8 cellular contexts compared by ENCODE assay signal in genomic region chr1:9689011-9689706, GRCh38. TPM values are rescaled to one million over a fixed set of nuclear protein-coding genes. Genes with fewer than 3 reads are reported as not detected.
A peak's percentile ranks its signal among the peaks of the same experiment; 100 is the strongest.
DNase-seq lines count a peak whose midpoint lies in the region; ATAC-seq, FAIRE-seq and TF ChIP-seq lines count a peak whose summit lies in the region.

No MANE protein-coding gene starts in this region.

- in situ Hi-C loops in transverse colon (cut with MboI; ENCODE audit: low pct_ligation_motif_present in 1 of 4, low pct_unique_long_range_greater_than_20kb in 1 of 4, low sequenced_read_pairs in 3 of 4), result no loop called here

- H3K79me1 ChIP-seq in trophoblast cell (ENCODE audit: low read length), result peaks cover 2% of the 10 kb centered on the region

- peak overlapping the region; percentile 69 for H3K4me2 ChIP-seq in trophoblast cell (ENCODE audit: low read length)

- peak; percentile 77 for FAIRE-seq in HTR-8/SVneo (lab: Jason Lieb, UNC)

- H3K9me3 ChIP-seq in SK-N-MC (ENCODE audit: low read depth, low read length) (no peaks in the 10 kb centered on the region), cardiac muscle cell (ENCODE audit: low read depth) (no peaks in the 10 kb centered on the region), trophoblast cell (ENCODE audit: insufficient read depth, low read depth, low read length) (peaks cover 1% of the 10 kb centered on the region), transverse colon (no peaks in the 10 kb centered on the region)

- peak overlapping the region; percentile 77 for H3K4me3 ChIP-seq in SK-N-MC
- H3K4me3 ChIP-seq in cardiac muscle cell, result peak overlapping the region; percentile 51
- peak overlapping the region; percentile 71 for H3K4me3 ChIP-seq in trophoblast cell (ENCODE audit: low read depth, low read length)
- peak overlapping the region; percentile 59 to 86 (median 72) for H3K4me3 ChIP-seq in transverse colon

- peak overlapping the region; percentile 70 for H3K9ac ChIP-seq in SK-N-MC (ENCODE audit: insufficient read length)
- no peak overlapping the region for H3K9ac ChIP-seq in trophoblast cell (ENCODE audit: low read length)

- H3K36me3 ChIP-seq in SK-N-MC (ENCODE audit: insufficient read depth, low read length) (no peaks in the 10 kb centered on the region), cardiac muscle cell (no peaks in the 10 kb centered on the region), trophoblast cell (ENCODE audit: control insufficient read depth in 1 of 2, insufficient read depth in 2 of 2, low read length in 2 of 2) (no peaks in the 10 kb centered on the region), transverse colon (no peaks in the 10 kb centered on the region)

- peaks cover 0 to 3% (median 0%) of the 10 kb centered on the region in 3 donors for H3K27me3 Mint-ChIP-seq in CD14-positive monocyte (ENCODE audit: low read depth in 3 of 3)
- no peaks in the 10 kb centered on the region for H3K27me3 Mint-ChIP-seq in activated naive CD8-positive, alpha-beta T cell

- peaks cover 2% of the 10 kb centered on the region for H3K79me2 ChIP-seq in trophoblast cell (ENCODE audit: control insufficient read depth, insufficient read depth, low read length, poor library complexity)

- H3K14ac ChIP-seq in trophoblast cell (ENCODE audit: low read length), result peak overlapping the region; percentile 34

- no peak overlapping the region for H2BK120ac ChIP-seq in trophoblast cell (ENCODE audit: insufficient read depth, low read length, poor library complexity)

- peaks cover 72% of the 10 kb centered on the region for H3K4me1 Mint-ChIP-seq in CD14-positive monocyte
- H3K4me1 Mint-ChIP-seq in activated naive CD8-positive, alpha-beta T cell (ENCODE audit: low read depth), result peaks cover 73% of the 10 kb centered on the region

- intact Hi-C loops in CD14-positive monocyte (cut with micrococcal nuclease) (loop anchor here (5.0 to 10.0 kb wide), 3 partner anchors 37 to 216 kb away; partner anchors contain the start of gene PIK3CD (in 2 of the 2)), transverse colon (cut with DNase I; ENCODE audit: low total_unique reads) (no loop called here)

- no peak overlapping the region for H4K12ac ChIP-seq in trophoblast cell (ENCODE audit: low read depth, low read length)

- no CpG with 5 or more reads among the region's 72 CpGs for WGBS in trophoblast cell (ENCODE audit: extremely low coverage, insufficient coverage, insufficient read length)
- WGBS in transverse colon (ENCODE audit: low coverage in 1 of 2), 2 donors, result 2% methylated on average over 31 of the region's 72 CpGs; no CpG with 5 or more reads in 1 of the 2 donors

- no peak overlapping the region for H4K8ac ChIP-seq in trophoblast cell (ENCODE audit: low read depth, low read length)

- DNase-seq in CD14-positive monocyte (ENCODE audit: low spot score) (peak; percentile 78), HTR-8/SVneo (ENCODE audit: insufficient read length, low spot score) (peak; percentile 71), SK-N-MC (ENCODE audit: low read depth, low spot score) (no peak), cardiac muscle cell (ENCODE audit: low read depth in 1 of 2, low spot score in 1 of 2) (peak; percentile 81 to 91), trophoblast cell (peak; percentile 70 to 77), transverse colon (peak; percentile 90)

- no peak overlapping the region for H3K4ac ChIP-seq in trophoblast cell (ENCODE audit: low read depth, low read length)

- H3K36me3 Mint-ChIP-seq in CD14-positive monocyte, result peaks cover 26 to 39% of the 10 kb centered on the region in 2 donors
- peaks cover 7% of the 10 kb centered on the region for H3K36me3 Mint-ChIP-seq in activated naive CD8-positive, alpha-beta T cell

- no peak overlapping the region for H4K91ac ChIP-seq in trophoblast cell (ENCODE audit: low read depth, low read length)

- H3K27ac ChIP-seq in SK-N-MC (no peak overlapping the region), cardiac muscle cell (no peak overlapping the region), trophoblast cell (ENCODE audit: low read depth, low read length) (no peak overlapping the region), transverse colon (peak overlapping the region; percentile 54 to 63 (median 62))

- H3K4me1 ChIP-seq in cardiac muscle cell (ENCODE audit: low read depth) (no peaks in the 10 kb centered on the region), trophoblast cell (ENCODE audit: control insufficient read depth in 1 of 2, insufficient read depth in 2 of 2, low read length in 2 of 2) (peaks cover 16 to 17% of the 10 kb centered on the region in 2 experiments), transverse colon (peaks cover 9 to 42% (median 35%) of the 10 kb centered on the region in 4 donors)

- TF ChIP-seq CTCF in CD14-positive monocyte (IDR thresholded peaks at IDR 0.05) (no peak), cardiac muscle cell (IDR thresholded peaks at IDR 0.05; ENCODE audit: low read depth, low read length) (no peak), transverse colon (IDR thresholded peaks at IDR 0.05) (no peak)

- TF ChIP-seq EP300 in transverse colon (IDR thresholded peaks at IDR 0.05; ENCODE audit: low read depth), result no peak

- H3K4me3 Mint-ChIP-seq in CD14-positive monocyte, result peak overlapping the region; percentile 72 to 84
- H3K4me3 Mint-ChIP-seq in activated naive CD8-positive, alpha-beta T cell, result peak overlapping the region; percentile 83

- H3K23ac ChIP-seq in trophoblast cell (ENCODE audit: low read length), result no peak overlapping the region

- no peak overlapping the region for H3K18ac ChIP-seq in trophoblast cell (ENCODE audit: low read length)

- no peak for TF ChIP-seq POLR2A in transverse colon (IDR thresholded peaks at IDR 0.05)

- peak overlapping the region; percentile 67 for H2AFZ ChIP-seq in trophoblast cell (ENCODE audit: insufficient read depth, low read length, poor library complexity)

- H3K27ac Mint-ChIP-seq in CD14-positive monocyte, result peak overlapping the region in 3 of 7 donors; percentile 6 to 41 (median 32)
- H3K27ac Mint-ChIP-seq in activated naive CD8-positive, alpha-beta T cell, result peak overlapping the region; percentile 87

- no peak overlapping the region for H2BK5ac ChIP-seq in trophoblast cell (ENCODE audit: low read depth, low read length, poor library complexity)

- H3K9me3 Mint-ChIP-seq in CD14-positive monocyte, result peaks cover 0 to 1% (median 0%) of the 10 kb centered on the region in 7 donors
- H3K9me3 Mint-ChIP-seq in activated naive CD8-positive, alpha-beta T cell (ENCODE audit: low read depth), result no peaks in the 10 kb centered on the region

- no peak overlapping the region for H2AK5ac ChIP-seq in trophoblast cell (ENCODE audit: low read length)

- no peak overlapping the region for H2BK12ac ChIP-seq in trophoblast cell (ENCODE audit: low read length)

- H3K27me3 ChIP-seq in cardiac muscle cell (peaks cover 36% of the 10 kb centered on the region), trophoblast cell (ENCODE audit: insufficient read depth, low read length) (peaks cover 16% of the 10 kb centered on the region), transverse colon (peaks cover 48% of the 10 kb centered on the region)

- peak; percentile 47 for ATAC-seq in GM19452 (IDR thresholded peaks at IDR 0.05; ENCODE audit: unreplicated experiment)

RNA-seq across cellular contexts. Expression of gene PIK3CD, which starts 37.6 kb away (rescaled TPM):
- polyA plus RNA-seq in CD14-positive monocyte (10 to 100 TPM; 33.2 to 52.2 TPM), cardiac muscle cell (3.0 and 6.5 TPM in 2 replicates)
- total RNA-seq in cardiac muscle cell (4.7 and 7.9 TPM in 2 replicates), transverse colon (1 to 10 TPM in 3 of 4 donors, under 1 TPM in 1; 0.20 to 6.7 (median 4.1) TPM)
- polyA plus RNA-seq in trophoblast cell (2013), result 3.8 and 4.0 TPM in 2 replicates

Comparison
In these comparisons a context has a peak if more than half of its experiments do, and no peak if none do; other contexts are left out.
1. H3K27ac ChIP-seq: peak in transverse colon (4 of 4); none in SK-N-MC (single experiment), cardiac muscle cell (single experiment) and trophoblast cell (single experiment).
2. Peak in every context shown above with its lines, with median percentiles within 50 percentile points of each other: H3K4me3 ChIP-seq.